ENCODE assay signal across 19 cellular contexts in the genomic region with DNA sequence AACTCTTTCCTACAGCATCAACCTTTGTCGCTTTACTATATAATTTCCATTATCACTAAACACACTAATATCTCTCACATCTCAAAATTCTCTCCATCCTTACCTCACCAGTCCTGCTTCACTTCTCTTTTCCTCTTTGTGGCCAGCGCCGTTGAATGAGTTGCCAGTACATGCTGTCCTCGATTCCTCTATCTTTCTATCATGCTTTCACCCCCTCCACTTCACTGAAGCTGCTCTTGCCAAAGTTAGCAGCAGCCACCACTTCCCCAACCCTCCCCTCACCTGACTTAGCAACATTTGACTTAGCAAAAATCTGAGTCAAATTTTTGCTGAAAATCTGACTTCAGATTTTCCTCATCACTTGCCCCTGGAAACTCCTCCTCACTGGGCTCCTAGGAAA.
DNase-seq lines count a peak whose midpoint lies in the region; ATAC-seq and TF ChIP-seq lines count a peak whose summit lies in the region.
"Had no signal": no experiment of that assay in that cellular context is flagged by ENCODE, and none has a peak within 500 bp of the region (broad histone marks: within the 10 kb centered on the region; RNA-seq: fewer than 3 reads in every experiment).

No MANE protein-coding gene starts in this region.

- H3K27ac Mint-ChIP-seq in HFFc6: peak overlapping the region; percentile 51
- peak overlapping the region; percentile 5 for H3K27ac Mint-ChIP-seq in stimulated activated effector memory CD8-positive, alpha-beta T cell treated with anti-CD3 and anti-CD28 coated beads, Interleukin-12 subunit alpha, Interleukin-12 subunit beta, amount 100 ng/mL, for 72 hours
- H3K27ac Mint-ChIP-seq: CD8-positive, alpha-beta T cell had no signal

- no peak overlapping the region for H3K4me3 ChIP-seq in heart right ventricle
- H3K4me3 ChIP-seq: BLaER1 treated with 17β-estradiol and CSF1 and Interleukin-3, amounts not matched to agents 10 nM and 100 nM; Peyer's patch had no signal

- H3K4me3 Mint-ChIP-seq in HFFc6: no peak overlapping the region
- no peak overlapping the region for H3K4me3 Mint-ChIP-seq in stimulated activated effector memory CD8-positive, alpha-beta T cell treated with anti-CD3 and anti-CD28 coated beads, Interleukin-12 subunit alpha, Interleukin-12 subunit beta, amount 100 ng/mL, for 72 hours
- H3K4me3 Mint-ChIP-seq: CD8-positive, alpha-beta T cell had no signal

- peaks cover 0 to 14% (median 0%) of the 10 kb centered on the region in 9 donors for H3K4me1 ChIP-seq in heart right ventricle
- H3K4me1 ChIP-seq: BLaER1 treated with 17β-estradiol and CSF1 and Interleukin-3, amounts not matched to agents 10 nM and 100 nM; Peyer's patch had no signal

- TF ChIP-seq CTCF in HFFc6 (IDR thresholded peaks at IDR 0.05): no peak
- no peak for TF ChIP-seq CTCF in heart right ventricle (IDR thresholded peaks at IDR 0.05)

- no peaks in the 10 kb centered on the region for H3K9me3 ChIP-seq in heart right ventricle
- H3K9me3 ChIP-seq: Peyer's patch had no signal

- intact Hi-C loops in heart right ventricle (cut with DNase I): no loop called here

- peak overlapping the region in 2 of 10 donors; percentile 17 to 75 for H3K27ac ChIP-seq in heart right ventricle
- H3K27ac ChIP-seq: BLaER1 treated with 17β-estradiol and CSF1 and Interleukin-3, amounts not matched to agents 10 nM and 100 nM; Peyer's patch had no signal

- peak in 7 of 8 donors; percentile 39 to 90 (median 56) for ATAC-seq in heart right ventricle
- no peak for ATAC-seq in stimulated activated effector memory CD8-positive, alpha-beta T cell treated with anti-CD3 and anti-CD28 coated beads, Interleukin-12 subunit alpha, Interleukin-12 subunit beta, amount 100 ng/mL, for 72 hours
- ATAC-seq in esophagus mucosa: no peak
- ATAC-seq: CD8-positive, alpha-beta T cell; HCT116 had no signal

- no peaks in the 10 kb centered on the region for H3K27me3 ChIP-seq in heart right ventricle
- H3K27me3 ChIP-seq: BLaER1 treated with 17β-estradiol and CSF1 and Interleukin-3, amounts not matched to agents 10 nM and 100 nM; Peyer's patch had no signal

- no peaks in the 10 kb centered on the region for H3K9me3 Mint-ChIP-seq in HFFc6
- H3K9me3 Mint-ChIP-seq in stimulated activated effector memory CD8-positive, alpha-beta T cell treated with anti-CD3 and anti-CD28 coated beads, Interleukin-12 subunit alpha, Interleukin-12 subunit beta, amount 100 ng/mL, for 72 hours: no peaks in the 10 kb centered on the region
- H3K9me3 Mint-ChIP-seq: CD8-positive, alpha-beta T cell had no signal

- H3K36me3 ChIP-seq in heart right ventricle: peaks cover 0 to 100% (median 38%) of the 10 kb centered on the region in 9 donors

- peaks cover 40% of the 10 kb centered on the region for H3K4me1 Mint-ChIP-seq in HFFc6 (ENCODE audit: low read depth)
- H3K4me1 Mint-ChIP-seq in stimulated activated effector memory CD8-positive, alpha-beta T cell treated with anti-CD3 and anti-CD28 coated beads, Interleukin-12 subunit alpha, Interleukin-12 subunit beta, amount 100 ng/mL, for 72 hours: no peaks in the 10 kb centered on the region

- DNase-seq in HFFc6 (no peak), MV-4-11 (lab: John Stamatoyannopoulos, UW) (peak; percentile 19), heart right ventricle (no peak), DMS153 (lab: John Stamatoyannopoulos, UW) (no peak), activated gamma-delta T cell treated with Interleukin-2 at 50 U/mL for 16 hours (no peak)
- no peak for DNase-seq in stimulated activated effector memory CD8-positive, alpha-beta T cell treated with anti-CD3 and anti-CD28 coated beads, Interleukin-12 subunit alpha, Interleukin-12 subunit beta, amount 100 ng/mL, for 72 hours (ENCODE audit: low spot score in 2 of 2)
- DNase-seq: ACHN; CD8-positive, alpha-beta T cell; GOT3; NCI-H146; NCI-H2029; NCI-H2227 treated with DMSO at 0.1 percent for 48 hours; NCI-H510A; NK-92 treated with Interleukin-12 subunit alpha and Interleukin-12 subunit beta, amount 100 ng/mL, for 24 hours; Peyer's patch had no signal

- H3K27me3 Mint-ChIP-seq in HFFc6 (ENCODE audit: insufficient read depth): no peaks in the 10 kb centered on the region
- H3K27me3 Mint-ChIP-seq: IgD-negative memory B cell had no signal

- WGBS in heart right ventricle, 2 donors: 60 to 74% methylated on average over 4 of the region's 4 CpGs

- H3K36me3 Mint-ChIP-seq in HFFc6 (ENCODE audit: low read depth): peaks cover 62% of the 10 kb centered on the region
- H3K36me3 Mint-ChIP-seq in stimulated activated effector memory CD8-positive, alpha-beta T cell treated with anti-CD3 and anti-CD28 coated beads, Interleukin-12 subunit alpha, Interleukin-12 subunit beta, amount 100 ng/mL, for 72 hours: peaks cover 69% of the 10 kb centered on the region

Comparison
In these comparisons a context has a peak if more than half of its experiments do, and no peak if none do; other contexts are left out.
1. ATAC-seq: peak in heart right ventricle (7 of 8); none in stimulated activated effector memory CD8-positive, alpha-beta T cell treated with anti-CD3 and anti-CD28 coated beads, Interleukin-12 subunit alpha, Interleukin-12 subunit beta, amount 100 ng/mL, for 72 hours (single experiment) and esophagus mucosa (single experiment).